ENCODE assay signal across 20 cellular contexts in the genomic region with DNA sequence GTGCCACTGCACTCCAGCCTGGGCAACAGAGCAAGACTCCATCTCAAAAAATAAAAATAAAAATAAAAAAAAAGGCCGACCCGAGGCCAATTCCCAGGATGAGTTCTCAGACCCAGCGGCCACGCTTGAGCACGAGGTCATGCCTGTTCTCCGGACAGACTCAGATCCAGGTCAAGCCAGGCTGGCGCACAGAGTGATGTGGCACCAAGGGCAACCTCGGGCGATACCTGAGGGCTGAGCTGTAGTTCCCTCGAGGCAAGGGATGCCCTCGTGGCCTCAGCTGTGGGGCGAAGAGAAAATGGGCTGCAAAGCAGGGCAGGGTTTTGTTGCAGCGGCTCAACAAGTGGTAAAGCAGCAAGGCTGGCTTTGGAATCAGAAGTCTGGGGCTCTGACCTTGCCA.
DNase-seq lines count a peak whose midpoint lies in the region; TF ChIP-seq lines count a peak whose summit lies in the region.
"Had no signal": no experiment of that assay in that cellular context is flagged by ENCODE, and none has a peak within 500 bp of the region (broad histone marks: within the 10 kb centered on the region; RNA-seq: fewer than 3 reads in every experiment).

No MANE protein-coding gene starts in this region.

- no peaks in the 10 kb centered on the region for H3K36me3 ChIP-seq in HEK293 (ENCODE audit: control insufficient read depth in 2 of 2, insufficient read depth in 1 of 2, low read length in 2 of 2)
- H3K36me3 ChIP-seq: BLaER1 treated with 17β-estradiol and CSF1 and Interleukin-3, amounts not matched to agents 10 nM and 100 nM had no signal

- H3K4me3 Mint-ChIP-seq in neural crest cell, result no peak overlapping the region
- H3K4me3 Mint-ChIP-seq: B cell; CD4-positive, alpha-beta T cell; CD8-positive, alpha-beta T cell had no signal

- POLR2A ChIA-PET in HEK293 (lab: Yijun Ruan, JAX), result no interaction called here

- H3K9me3 ChIP-seq in HEK293 (ENCODE audit: control insufficient read depth, insufficient read depth, low read depth, low read length), result no peaks in the 10 kb centered on the region
- H3K9me3 ChIP-seq: A549; BLaER1 treated with 17β-estradiol and CSF1 and Interleukin-3, amounts not matched to agents 10 nM and 100 nM; Caco-2 had no signal

- no peak overlapping the region for H3K4me3 ChIP-seq in HEK293 (ENCODE audit: low read depth, low read length)
- H3K4me3 ChIP-seq: A549; BLaER1 treated with 17β-estradiol and CSF1 and Interleukin-3, amounts not matched to agents 10 nM and 100 nM had no signal

- H3K27me3 Mint-ChIP-seq in neural crest cell (ENCODE audit: low read depth), result no peaks in the 10 kb centered on the region

- peaks cover 10% of the 10 kb centered on the region for H3K4me1 Mint-ChIP-seq in neural crest cell
- H3K4me1 Mint-ChIP-seq: B cell had no signal

- no peaks in the 10 kb centered on the region for H3K36me3 Mint-ChIP-seq in neural crest cell (ENCODE audit: low read depth)
- H3K36me3 Mint-ChIP-seq: CD8-positive, alpha-beta T cell had no signal

- CTCF ChIA-PET in HEK293 (lab: Yijun Ruan, JAX), result no interaction called here

- TF ChIP-seq CTCF in GM10266 (IDR thresholded peaks at IDR 0.05; ENCODE audit: control insufficient read depth, insufficient read depth, low read depth, missing control alignments), result no peak
- TF ChIP-seq CTCF in HEK293 (tag by site-specific recombination; IDR thresholded peaks at IDR 0.05), result no peak
- TF ChIP-seq CTCF in neural crest cell (conservative IDR thresholded peaks at IDR 0.05), result no peak

- H3K27ac Mint-ChIP-seq in neural crest cell (ENCODE audit: unreplicated experiment), result peak overlapping the region; percentile 50
- H3K27ac Mint-ChIP-seq: B cell; CD4-positive, alpha-beta T cell; CD8-positive, alpha-beta T cell had no signal

- H3K4me1 ChIP-seq in HEK293 (ENCODE audit: control insufficient read depth, insufficient read depth, low read length), result no peaks in the 10 kb centered on the region
- H3K4me1 ChIP-seq: A549; BLaER1 treated with 17β-estradiol and CSF1 and Interleukin-3, amounts not matched to agents 10 nM and 100 nM had no signal

- H3K9me3 Mint-ChIP-seq in neural crest cell, result no peaks in the 10 kb centered on the region
- H3K9me3 Mint-ChIP-seq: CD4-positive, alpha-beta T cell; CD8-positive, alpha-beta T cell had no signal

- H3K27ac ChIP-seq in HEK293 (ENCODE audit: extremely low read depth, low read depth, low read length), result no peak overlapping the region
- H3K27ac ChIP-seq: 22Rv1; A549; BLaER1 treated with 17β-estradiol and CSF1 and Interleukin-3, amounts not matched to agents 10 nM and 100 nM; C4-2B had no signal

- DNase-seq in GM10266 (ENCODE audit: extremely low spot score) (peak; percentile 3), neural crest cell (ENCODE audit: low read depth, low spot score) (no peak), NCI-H446 (lab: John Stamatoyannopoulos, UW) (no peak), DMS53 treated with DMSO at 0.1 percent for 48 hours (lab: John Stamatoyannopoulos, UW; ENCODE audit: unreplicated experiment) (no peak)
- DNase-seq in stimulated activated naive CD4-positive, alpha-beta T cell (lab: John Stamatoyannopoulos, UW), result no peak
- DNase-seq: AML-193; Caco-2; Calu3; CD4-positive, alpha-beta T cell; CD8-positive, alpha-beta T cell; DMS79; DND-41; EL; GDM1 had no signal

TF ChIP-seq in HEK293, 187 proteins besides CTCF, POLR2A, EP300 and RAD21:
- TF ChIP-seq SCRT2 (tag by site-specific recombination; IDR thresholded peaks at IDR 0.05), result peak; percentile 70
- no peak for TF ChIP-seq ZNF555 (tag by site-specific recombination; conservative IDR thresholded peaks at IDR 0.05)
- TF ChIP-seq, protein P1, sequence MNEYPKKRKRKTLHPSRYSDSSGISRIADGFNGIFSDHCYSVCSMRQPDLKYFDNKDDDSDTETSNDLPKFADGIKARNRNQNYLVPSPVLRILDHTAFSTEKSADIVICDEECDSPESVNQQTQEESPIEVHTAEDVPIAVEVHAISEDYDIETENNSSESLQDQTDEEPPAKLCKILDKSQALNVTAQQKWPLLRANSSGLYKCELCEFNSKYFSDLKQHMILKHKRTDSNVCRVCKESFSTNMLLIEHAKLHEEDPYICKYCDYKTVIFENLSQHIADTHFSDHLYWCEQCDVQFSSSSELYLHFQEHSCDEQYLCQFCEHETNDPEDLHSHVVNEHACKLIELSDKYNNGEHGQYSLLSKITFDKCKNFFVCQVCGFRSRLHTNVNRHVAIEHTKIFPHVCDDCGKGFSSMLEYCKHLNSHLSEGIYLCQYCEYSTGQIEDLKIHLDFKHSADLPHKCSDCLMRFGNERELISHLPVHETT (tag by site-specific recombination; IDR thresholded peaks at IDR 0.05), result no peak
- 0 out of 2 replicates have a peak, but pooled peaks have one; percentile 36 for TF ChIP-seq SCRT1 (tag by site-specific recombination; IDR thresholded peaks at IDR 0.05; ENCODE audit: borderline replicate concordance)
TF ChIP-seq in HEK293: peak in this region for 2.
